ENCODE assay signal across 33 cellular contexts in the genomic region with DNA sequence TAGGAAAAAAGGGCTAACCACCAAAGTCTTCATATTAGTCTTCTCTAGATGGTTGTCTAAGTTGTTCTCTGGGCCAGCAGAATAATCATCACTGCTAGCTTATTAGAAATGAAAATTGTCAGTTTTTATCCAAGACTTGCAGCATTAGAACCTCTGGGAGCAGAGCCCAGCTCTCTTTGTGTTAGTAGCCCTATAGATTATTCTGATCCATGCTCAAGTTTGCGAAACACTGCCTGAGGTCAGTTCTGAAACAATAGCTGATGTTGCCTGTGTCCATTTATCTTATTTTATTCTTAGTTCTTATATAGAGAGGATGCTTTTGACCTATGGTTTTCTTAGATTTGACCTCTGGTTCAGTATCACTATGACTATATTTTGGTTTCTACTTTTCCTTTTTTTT.
"Had no signal": no experiment of that assay in that cellular context is flagged by ENCODE, and none has a peak within 500 bp of the region (broad histone marks: within the 10 kb centered on the region; RNA-seq: fewer than 3 reads in every experiment).

No MANE protein-coding gene starts in this region.

- H3K27me3 ChIP-seq: adrenal gland, body of pancreas, esophagus muscularis mucosa, foreskin keratinocyte, gastroesophageal sphincter had no signal

- H3K27me3 Mint-ChIP-seq: activated CD4-positive, alpha-beta T cell treated with anti-CD3 and anti-CD28 coated beads, Interleukin-2, amount 10 ng/mL, durations not matched to agents 7 days and 5 days; activated CD8-positive, alpha-beta T cell treated with anti-CD3 and anti-CD28 coated beads for 36 hours; activated naive CD8-positive, alpha-beta T cell; activated T-helper 17 cell treated with anti-CD3 and anti-CD28 coated beads, Interleukin-2, amount 50 U/mL, for 72 hours; effector memory CD8-positive, alpha-beta T cell had no signal

- DNase-seq: activated CD4-positive, alpha-beta T cell treated with anti-CD3 and anti-CD28 coated beads for 1 hour; activated CD4-positive, alpha-beta T cell treated with anti-CD3 and anti-CD28 coated beads for 4 hours; activated CD4-positive, alpha-beta T cell treated with anti-CD3 and anti-CD28 coated beads, Interleukin-2, amount 10 ng/mL, durations not matched to agents 7 days and 5 days; activated CD4-positive, alpha-beta T cell treated with anti-CD3 and anti-CD28 coated beads, Interleukin-2, amount 50 U/mL, for 48 hours; activated CD8-positive, alpha-beta memory T cell treated with anti-CD3 and anti-CD28 coated beads for 24 hours; activated CD8-positive, alpha-beta T cell treated with anti-CD3 and anti-CD28 coated beads for 36 hours; activated effector memory CD4-positive, alpha-beta T cell treated with Interleukin-2 at 50 U/mL for 16 hours; activated gamma-delta T cell treated with Interleukin-2 at 50 U/mL for 16 hours; activated naive CD4-positive, alpha-beta T cell treated with anti-CD3 and anti-CD28 coated beads, Interleukin-2, amount 50 U/mL, for 16 hours; activated naive CD4-positive, alpha-beta T cell treated with Interleukin-2 at 50 U/mL for 16 hours; activated T-cell treated with anti-CD3 and anti-CD28 coated beads, Interleukin-2, amount 50 U/mL, for 4 hours; adrenal gland; amygdala; aorta; body of pancreas; caudate nucleus; cortex of kidney; dermis blood vessel endothelial cell; effector CD4-positive, alpha-beta T cell; effector memory CD8-positive, alpha-beta T cell; erythroblast; foreskin keratinocyte; head of caudate nucleus; hypothalamus; T-helper 2 cell had no signal

- H3K4me1 ChIP-seq: adrenal gland, esophagus muscularis mucosa, foreskin keratinocyte, gastroesophageal sphincter had no signal

- ATAC-seq: activated CD8-positive, alpha-beta T cell treated with anti-CD3 and anti-CD28 coated beads for 36 hours; activated T-cell treated with anti-CD3 and anti-CD28 coated beads, Interleukin-2, amount 50 U/mL, for 4 hours; activated T-helper 17 cell treated with anti-CD3 and anti-CD28 coated beads, Interleukin-2, amount 50 U/mL, for 72 hours; body of pancreas; effector memory CD8-positive, alpha-beta T cell; foreskin keratinocyte; gastroesophageal sphincter; WTC11 had no signal

- H3K9me3 ChIP-seq: adrenal gland, body of pancreas, esophagus muscularis mucosa, gastroesophageal sphincter had no signal

- H3K27ac Mint-ChIP-seq: activated CD4-positive, alpha-beta T cell treated with anti-CD3 and anti-CD28 coated beads, Interleukin-2, amount 10 ng/mL, durations not matched to agents 7 days and 5 days; activated CD8-positive, alpha-beta T cell treated with anti-CD3 and anti-CD28 coated beads for 36 hours; activated naive CD8-positive, alpha-beta T cell; activated T-helper 17 cell treated with anti-CD3 and anti-CD28 coated beads, Interleukin-2, amount 50 U/mL, for 72 hours; effector memory CD8-positive, alpha-beta T cell; WTC11 had no signal

- H3K36me3 ChIP-seq: adrenal gland had no signal

- H3K4me3 Mint-ChIP-seq: activated CD4-positive, alpha-beta T cell treated with anti-CD3 and anti-CD28 coated beads, Interleukin-2, amount 10 ng/mL, durations not matched to agents 7 days and 5 days; activated CD8-positive, alpha-beta T cell treated with anti-CD3 and anti-CD28 coated beads for 36 hours; activated naive CD8-positive, alpha-beta T cell; activated T-cell treated with anti-CD3 and anti-CD28 coated beads, Interleukin-2, amount 50 U/mL, for 4 hours; activated T-helper 17 cell treated with anti-CD3 and anti-CD28 coated beads, Interleukin-2, amount 50 U/mL, for 72 hours; effector memory CD8-positive, alpha-beta T cell; WTC11 had no signal

- H3K4me1 Mint-ChIP-seq: activated CD4-positive, alpha-beta T cell treated with anti-CD3 and anti-CD28 coated beads, Interleukin-2, amount 10 ng/mL, durations not matched to agents 7 days and 5 days; activated T-helper 17 cell treated with anti-CD3 and anti-CD28 coated beads, Interleukin-2, amount 50 U/mL, for 72 hours; WTC11 had no signal

- H3K27ac ChIP-seq: adrenal gland, body of pancreas, esophagus muscularis mucosa, foreskin keratinocyte, gastroesophageal sphincter, VCaP had no signal

- H3K4me3 ChIP-seq: adrenal gland, body of pancreas, esophagus muscularis mucosa, gastroesophageal sphincter had no signal

- FAIRE-seq: colon, TTC549 had no signal

- H3K9me3 Mint-ChIP-seq: activated CD4-positive, alpha-beta T cell treated with anti-CD3 and anti-CD28 coated beads, Interleukin-2, amount 10 ng/mL, durations not matched to agents 7 days and 5 days; activated CD8-positive, alpha-beta T cell treated with anti-CD3 and anti-CD28 coated beads for 36 hours; activated T-cell treated with anti-CD3 and anti-CD28 coated beads, Interleukin-2, amount 50 U/mL, for 4 hours; activated T-helper 17 cell treated with anti-CD3 and anti-CD28 coated beads, Interleukin-2, amount 50 U/mL, for 72 hours; effector memory CD8-positive, alpha-beta T cell; WTC11 had no signal
